ENCODE assay signal across 1 cellular context in genomic region chr15:74873036-74873755, GRCh38.
TF ChIP-seq lines count a peak whose summit lies in the region.

Gene SCAMP2, minus strand, starts transcription at chr15:74873365. Its CDS starts 110 bp downstream, at chr15:74873255.

TF ChIP-seq in HepG2, 621 proteins besides CTCF, POLR2A, EP300 and RAD21 (continued from another document and continues in another):
- TF ChIP-seq MYPOP (CRISPR knock-in tag; IDR thresholded peaks at IDR 0.05) (0 out of 2 replicates have a peak, but pooled peaks have one; percentile 49), ZBTB7B (CRISPR knock-in tag; IDR thresholded peaks at IDR 0.05) (no peak; the same call in none of the 2 replicates), GTF3A (CRISPR knock-in tag; conservative IDR thresholded peaks at IDR 0.05) (no peak), HNRNPK (IDR thresholded peaks at IDR 0.05; ENCODE audit: low read depth, low read length, poor library complexity, severe bottlenecking) (peak; percentile 94), SMARCE1 (IDR thresholded peaks at IDR 0.05; ENCODE audit: borderline replicate concordance) (no peak), NFIC (IDR thresholded peaks at IDR 0.05; ENCODE audit: low read length) (no peak), ZFP1 (CRISPR knock-in tag; IDR thresholded peaks at IDR 0.05) (no peak), KDM2A (CRISPR knock-in tag; IDR thresholded peaks at IDR 0.05; ENCODE audit: borderline replicate concordance, low read depth) (peak; percentile 83; the same call in 1 of the 2 replicates), DNMT1 (CRISPR knock-in tag; IDR thresholded peaks at IDR 0.05) (no peak), MATR3 (CRISPR knock-in tag; IDR thresholded peaks at IDR 0.05) (no peak), NR1H2 (CRISPR knock-in tag; IDR thresholded peaks at IDR 0.05; ENCODE audit: borderline replicate concordance, low read depth) (no peak), CREB1 (IDR thresholded peaks at IDR 0.05) (peak; percentile 91), CREB1 (CRISPR knock-in tag; IDR thresholded peaks at IDR 0.05) (peak; percentile 88), RXRA (CRISPR knock-in tag; IDR thresholded peaks at IDR 0.05) (peak; percentile 41; the same call in 1 of the 2 replicates), ETS1 (CRISPR knock-in tag; IDR thresholded peaks at IDR 0.05) (no peak), TFAP4 (IDR thresholded peaks at IDR 0.05; ENCODE audit: borderline replicate concordance, low read depth) (no peak; the same call in 1 of the 2 replicates), KLF6 (CRISPR knock-in tag; IDR thresholded peaks at IDR 0.05) (peak; percentile 77), ZNF660 (CRISPR knock-in tag; IDR thresholded peaks at IDR 0.05; ENCODE audit: borderline replicate concordance, low read depth) (no peak), ZNF652 (CRISPR knock-in tag; IDR thresholded peaks at IDR 0.05; ENCODE audit: borderline replicate concordance, low read depth) (no peak), CREBL2 (CRISPR knock-in tag; IDR thresholded peaks at IDR 0.05; ENCODE audit: borderline replicate concordance) (no peak), HNF4G (IDR thresholded peaks at IDR 0.05; ENCODE audit: borderline replicate concordance, low read depth, low read length) (no peak), HNF4G (CRISPR knock-in tag; IDR thresholded peaks at IDR 0.05; ENCODE audit: borderline replicate concordance, low read depth) (no peak), GLI4 (CRISPR knock-in tag; IDR thresholded peaks at IDR 0.05; ENCODE audit: borderline replicate concordance) (0 out of 2 replicates have a peak, but pooled peaks have one; percentile 19), NFAT5 (CRISPR knock-in tag; IDR thresholded peaks at IDR 0.05) (0 out of 2 replicates have a peak, but pooled peaks have one; percentile 47), RERE (CRISPR knock-in tag; IDR thresholded peaks at IDR 0.05; ENCODE audit: low read depth) (no peak), ELF3 (CRISPR knock-in tag; IDR thresholded peaks at IDR 0.05) (peak; percentile 75), MTF2 (CRISPR knock-in tag; IDR thresholded peaks at IDR 0.05; ENCODE audit: borderline replicate concordance) (no peak), MIER2 (CRISPR knock-in tag; IDR thresholded peaks at IDR 0.05) (no peak), ARNT2 (CRISPR knock-in tag; IDR thresholded peaks at IDR 0.05; ENCODE audit: low read depth) (peak; percentile 69; the same call in 1 of the 2 replicates), ZFX (CRISPR knock-in tag; IDR thresholded peaks at IDR 0.05; ENCODE audit: low read depth) (peak; percentile 98), MXI1 (IDR thresholded peaks at IDR 0.05; ENCODE audit: borderline replicate concordance, low read depth, low read length) (peak; percentile 25; the same call in 1 of the 3 replicates), ZNF337 (CRISPR knock-in tag; IDR thresholded peaks at IDR 0.05; ENCODE audit: borderline replicate concordance, low read depth) (no peak), ZNF607 (CRISPR knock-in tag; IDR thresholded peaks at IDR 0.05; ENCODE audit: borderline replicate concordance) (no peak), NR0B2 (CRISPR knock-in tag; IDR thresholded peaks at IDR 0.05) (0 out of 2 replicates have a peak, but pooled peaks have one; percentile 36), CBX2 (IDR thresholded peaks at IDR 0.05; ENCODE audit: low read depth, low read length) (no peak), CBX2 (CRISPR knock-in tag; IDR thresholded peaks at IDR 0.05; ENCODE audit: low read depth) (no peak), EHMT2 (IDR thresholded peaks at IDR 0.05; ENCODE audit: borderline replicate concordance, low read depth, low read length) (no peak), ZBTB43 (CRISPR knock-in tag; conservative IDR thresholded peaks at IDR 0.05) (no peak; the same call in 1 of the 2 replicates), RBM22 (optimal IDR thresholded peaks at IDR 0.05; ENCODE audit: low read length) (no peak), ETV5 (CRISPR knock-in tag; IDR thresholded peaks at IDR 0.05; ENCODE audit: borderline replicate concordance) (peak; percentile 52; the same call in 1 of the 2 replicates), CREM (IDR thresholded peaks at IDR 0.05) (peak; percentile 83), CREM (CRISPR knock-in tag; IDR thresholded peaks at IDR 0.05) (no peak), SIN3A (IDR thresholded peaks at IDR 0.05; ENCODE audit: borderline replicate concordance, low read depth, low read length) (peak; percentile 46; the same call in 1 of the 2 replicates), ZSCAN12 (CRISPR knock-in tag; IDR thresholded peaks at IDR 0.05) (no peak), ZNF549 (CRISPR knock-in tag; IDR thresholded peaks at IDR 0.05) (no peak), STAT6 (CRISPR knock-in tag; IDR thresholded peaks at IDR 0.05; ENCODE audit: borderline replicate concordance) (no peak), DDIT3 (CRISPR knock-in tag; IDR thresholded peaks at IDR 0.05) (no peak)
